Comparison of ENCODE assay signal across 32 cellular contexts in the genomic region with DNA sequence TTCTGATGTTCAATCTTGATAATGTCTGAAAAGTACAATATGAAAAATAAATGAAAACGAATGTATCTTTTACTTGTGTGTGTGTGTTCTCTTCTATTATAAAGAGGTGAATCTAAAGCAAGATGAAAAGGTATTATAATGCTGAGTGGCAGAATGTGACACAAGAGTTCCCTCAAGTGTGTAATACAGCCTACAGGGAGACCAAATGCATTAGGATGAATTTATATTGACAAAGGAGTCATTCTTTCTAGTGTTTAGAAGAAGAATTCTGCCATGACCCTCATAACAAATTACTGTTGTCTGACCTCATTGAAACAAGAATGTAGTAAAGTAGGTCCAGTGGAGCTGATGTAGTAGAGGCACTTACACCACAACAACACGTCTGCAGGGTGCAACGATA.
"Had no signal": no experiment of that assay in that cellular context is flagged by ENCODE, and none has a peak within 500 bp of the region (broad histone marks: within the 10 kb centered on the region; RNA-seq: fewer than 3 reads in every experiment).

No MANE protein-coding gene starts in this region.

- H3K36me3 Mint-ChIP-seq: activated naive CD4-positive, alpha-beta T cell treated with anti-CD3 and anti-CD28 coated beads, Interleukin-2, amount 10 ng/mL, durations not matched to agents 7 days and 5 days; activated naive CD8-positive, alpha-beta T cell treated with anti-CD3 and anti-CD28 coated beads, Interleukin-2, amount 10 ng/mL, durations not matched to agents 7 days and 5 days; brain; stimulated activated effector memory CD8-positive, alpha-beta T cell treated with anti-CD3 and anti-CD28 coated beads, Interleukin-12 subunit alpha, Interleukin-12 subunit beta, amount 100 ng/mL, for 72 hours had no signal

- H3K9me3 ChIP-seq: ascending aorta, left ventricle myocardium inferior, neutrophil, ovary, upper lobe of left lung, vagina had no signal

- DNase-seq: activated CD4-positive, alpha-beta T cell treated with anti-CD3 and anti-CD28 coated beads for 48 hours; activated CD4-positive, alpha-beta T cell treated with anti-CD3 and anti-CD28 coated beads, Interleukin-2, amount 50 U/mL, for 48 hours; activated CD8-positive, alpha-beta memory T cell treated with anti-CD3 and anti-CD28 coated beads, Interleukin-2, amount 50 U/mL, for 4 hours; activated effector memory CD4-positive, alpha-beta T cell treated with anti-CD3 and anti-CD28 coated beads, Interleukin-2, amount 50 U/mL, for 16 hours; activated naive CD4-positive, alpha-beta T cell treated with anti-CD3 and anti-CD28 coated beads, Interleukin-2, amount 10 ng/mL, durations not matched to agents 7 days and 5 days; activated naive CD8-positive, alpha-beta T cell treated with anti-CD3 and anti-CD28 coated beads, Interleukin-2, amount 10 ng/mL, durations not matched to agents 7 days and 5 days; activated T-cell treated with anti-CD3 and anti-CD28 coated beads, Interleukin-2, amount 50 U/mL, for 1 hour; dorsolateral prefrontal cortex; effector memory CD4-positive, alpha-beta T cell; glutamatergic neuron; islet precursor cell; left ventricle myocardium inferior; mesendoderm; natural killer cell; ovary; sigmoid colon; small intestine; stimulated activated CD4-positive, alpha-beta T cell treated with anti-CD3 and anti-CD28 coated beads, Interleukin-4, amount 100 ng/mL, for 24 hours; T-helper 9 cell; upper lobe of left lung; WERI-Rb-1 had no signal

- H3K27ac ChIP-seq: ascending aorta, coronary artery, dorsolateral prefrontal cortex, left ventricle myocardium inferior, neutrophil, ovary, sigmoid colon, upper lobe of left lung, vagina, WERI-Rb-1 had no signal

- H3K4me1 Mint-ChIP-seq: activated naive CD4-positive, alpha-beta T cell treated with anti-CD3 and anti-CD28 coated beads, Interleukin-2, amount 10 ng/mL, durations not matched to agents 7 days and 5 days; activated naive CD8-positive, alpha-beta T cell treated with anti-CD3 and anti-CD28 coated beads, Interleukin-2, amount 10 ng/mL, durations not matched to agents 7 days and 5 days; natural killer cell; stimulated activated effector memory CD8-positive, alpha-beta T cell treated with anti-CD3 and anti-CD28 coated beads, Interleukin-12 subunit alpha, Interleukin-12 subunit beta, amount 100 ng/mL, for 72 hours had no signal

- H3K27me3 ChIP-seq: ascending aorta, neutrophil, ovary, sigmoid colon, upper lobe of left lung, vagina had no signal

- H3K27me3 Mint-ChIP-seq: activated naive CD4-positive, alpha-beta T cell treated with anti-CD3 and anti-CD28 coated beads, Interleukin-2, amount 10 ng/mL, durations not matched to agents 7 days and 5 days; activated naive CD8-positive, alpha-beta T cell treated with anti-CD3 and anti-CD28 coated beads, Interleukin-2, amount 10 ng/mL, durations not matched to agents 7 days and 5 days; brain; progenitor cell of endocrine pancreas; stimulated activated naive CD8-positive, alpha-beta T cell treated with anti-CD3 and anti-CD28 coated beads, Interleukin-15, Interleukin-2, amounts not matched to agents 100 ng/mL and 50 ng/mL, for 24 hours had no signal

- H3K4me3 Mint-ChIP-seq: activated naive CD4-positive, alpha-beta T cell treated with anti-CD3 and anti-CD28 coated beads, Interleukin-2, amount 10 ng/mL, durations not matched to agents 7 days and 5 days; activated naive CD8-positive, alpha-beta T cell treated with anti-CD3 and anti-CD28 coated beads, Interleukin-2, amount 10 ng/mL, durations not matched to agents 7 days and 5 days; activated T-helper 1 cell treated with anti-CD3 and anti-CD28 coated beads, Interleukin-12 subunit alpha, Interleukin-12 subunit beta, Interleukin-2, Interleukin-4 antibody, amounts not matched to agents 30 ng/mL and 10 ng/mL and 1 ng/mL, durations not matched to agents 14 hours and 24 hours and 36 hours; brain; natural killer cell; stimulated activated effector memory CD8-positive, alpha-beta T cell treated with anti-CD3 and anti-CD28 coated beads, Interleukin-12 subunit alpha, Interleukin-12 subunit beta, amount 100 ng/mL, for 72 hours; stimulated activated naive CD8-positive, alpha-beta T cell treated with anti-CD3 and anti-CD28 coated beads, Interleukin-15, Interleukin-2, amounts not matched to agents 100 ng/mL and 50 ng/mL, for 24 hours had no signal

- ATAC-seq: activated CD4-positive, CD25-positive, alpha-beta regulatory T cell treated with anti-CD3 and anti-CD28 coated beads, Interleukin-2, amount 50 U/mL, for 24 hours; natural killer cell; stimulated activated effector memory CD8-positive, alpha-beta T cell treated with anti-CD3 and anti-CD28 coated beads, Interleukin-12 subunit alpha, Interleukin-12 subunit beta, amount 100 ng/mL, for 72 hours had no signal

- H3K36me3 ChIP-seq: ascending aorta, left ventricle myocardium inferior, neutrophil, ovary, sigmoid colon, upper lobe of left lung, vagina, WERI-Rb-1 had no signal

- H3K4me1 ChIP-seq: ascending aorta, left ventricle myocardium inferior, sigmoid colon, upper lobe of left lung, vagina had no signal

- H3K4me3 ChIP-seq: ascending aorta, coronary artery, dorsolateral prefrontal cortex, left ventricle myocardium inferior, lung, ovary, sigmoid colon, upper lobe of left lung, vagina had no signal

- H3K27ac Mint-ChIP-seq: activated naive CD4-positive, alpha-beta T cell treated with anti-CD3 and anti-CD28 coated beads, Interleukin-2, amount 10 ng/mL, durations not matched to agents 7 days and 5 days; activated naive CD8-positive, alpha-beta T cell treated with anti-CD3 and anti-CD28 coated beads, Interleukin-2, amount 10 ng/mL, durations not matched to agents 7 days and 5 days; activated T-helper 1 cell treated with anti-CD3 and anti-CD28 coated beads, Interleukin-12 subunit alpha, Interleukin-12 subunit beta, Interleukin-2, Interleukin-4 antibody, amounts not matched to agents 30 ng/mL and 10 ng/mL and 1 ng/mL, durations not matched to agents 14 hours and 24 hours and 36 hours; brain; natural killer cell; progenitor cell of endocrine pancreas; stimulated activated effector memory CD8-positive, alpha-beta T cell treated with anti-CD3 and anti-CD28 coated beads, Interleukin-12 subunit alpha, Interleukin-12 subunit beta, amount 100 ng/mL, for 72 hours; stimulated activated naive CD8-positive, alpha-beta T cell treated with anti-CD3 and anti-CD28 coated beads, Interleukin-15, Interleukin-2, amounts not matched to agents 100 ng/mL and 50 ng/mL, for 24 hours had no signal
